Comparison of ENCODE assay signal across 8 cellular contexts in the genomic region with DNA sequence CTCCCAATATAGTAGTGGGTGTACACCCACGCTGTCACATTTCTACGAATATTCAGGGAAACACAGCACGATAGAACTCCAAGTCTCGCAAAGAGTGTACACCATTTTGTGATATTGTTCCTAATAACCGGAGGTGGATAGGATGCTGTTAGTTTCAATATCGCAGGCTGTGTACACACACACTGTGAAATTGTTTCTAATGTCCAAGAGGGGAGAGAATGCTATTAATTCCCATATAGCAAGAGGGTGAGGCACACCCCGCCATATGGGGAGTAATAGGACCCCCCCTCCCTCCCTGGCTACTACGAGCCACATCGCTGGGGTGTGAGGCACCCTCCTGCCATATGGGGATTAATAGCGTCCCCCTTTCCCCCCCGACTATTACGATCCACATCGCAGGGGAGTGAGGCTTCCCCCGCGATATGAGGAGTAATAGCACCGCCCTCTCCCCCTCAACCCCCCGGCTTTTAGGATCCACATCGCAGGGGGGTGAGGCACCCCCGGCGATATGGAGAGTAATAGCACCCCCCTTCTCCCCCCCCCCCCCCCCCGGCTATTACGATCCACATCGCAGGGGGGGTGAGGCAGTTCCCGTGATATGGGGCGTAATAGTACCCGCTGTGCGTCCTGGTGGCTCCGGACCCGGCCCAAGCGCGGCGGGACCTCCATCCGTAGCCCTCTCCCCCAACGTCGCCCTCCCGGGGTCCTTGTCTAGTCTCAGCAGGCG. TPM values are rescaled to one million over a fixed set of nuclear protein-coding genes. Genes with fewer than 3 reads are reported as not detected.
DNase-seq lines count a peak whose midpoint lies in the region; ATAC-seq and TF ChIP-seq lines count a peak whose summit lies in the region.

No MANE protein-coding gene starts in this region.

- peaks cover 4% of the 10 kb centered on the region; the same call in 1 of the 2 replicates for H3K27me3 ChIP-seq in H9 (ENCODE audit: insufficient read depth, low read length)
- H3K27me3 ChIP-seq in ascending aorta = no peaks in the 10 kb centered on the region
- peaks cover 0 to 4% (median 0%) of the 10 kb centered on the region in 3 donors for H3K27me3 ChIP-seq in gastrocnemius medialis

- H3K9me3 Mint-ChIP-seq in H9 = no peaks in the 10 kb centered on the region; a peak in 1 of 5 replicates
- no peaks in the 10 kb centered on the region for H3K9me3 Mint-ChIP-seq in activated CD4-positive, alpha-beta memory T cell treated with anti-CD3 and anti-CD28 coated beads, Interleukin-2, amount 10 ng/mL, durations not matched to agents 7 days and 5 days

- TF ChIP-seq CTCF in H9 (conservative IDR thresholded peaks at IDR 0.05) (no peak), ascending aorta (IDR thresholded peaks at IDR 0.05) (no peak), gastrocnemius medialis (IDR thresholded peaks at IDR 0.05 in 4 of 5, conservative IDR thresholded peaks at IDR 0.05 in 1 of 5) (no peak), GM13977 (IDR thresholded peaks at IDR 0.05; ENCODE audit: extremely low read depth, insufficient read depth, missing control alignments) (no peak)

- H2BK20ac ChIP-seq in H9 (ENCODE audit: low read depth, low read length, poor library complexity, severe bottlenecking) = no peak overlapping the region

- POLR2A ChIA-PET in activated CD4-positive, alpha-beta memory T cell treated with anti-CD3 and anti-CD28 coated beads, Interleukin-2, amount 10 ng/mL, durations not matched to agents 7 days and 5 days (lab: Charles Lee) = no interaction called here

- no peaks in the 10 kb centered on the region for H3K79me1 ChIP-seq in H9 (ENCODE audit: insufficient read depth, low read depth, low read length, poor library complexity, severe bottlenecking)

- no peaks in the 10 kb centered on the region for H3K4me1 ChIP-seq in H9 (ENCODE audit: insufficient read depth, low read length)
- H3K4me1 ChIP-seq in ascending aorta = peaks cover 0 to 11% of the 10 kb centered on the region in 2 donors
- peaks cover 6 to 10% of the 10 kb centered on the region in 2 donors for H3K4me1 ChIP-seq in gastrocnemius medialis

- no peak overlapping the region for H3K27ac ChIP-seq in H9 (ENCODE audit: insufficient read length, low read depth, low read length)
- H3K27ac ChIP-seq in ascending aorta = peak overlapping the region; percentile 88 to 95
- H3K27ac ChIP-seq in gastrocnemius medialis = peak overlapping the region in 2 of 4 donors; percentile 41 to 55

- no peak overlapping the region for H3K23ac ChIP-seq in H9 (ENCODE audit: insufficient read length, low read depth, low read length)

- ATAC-seq in gastrocnemius medialis (no peak), HG02970 (IDR thresholded peaks at IDR 0.05; ENCODE audit: low FRiP score, unreplicated experiment) (no peak)

- WGBS in H9 (ENCODE audit: extremely low coverage, insufficient read length, low lambda C conversion rate) = no CpG with 5 or more reads among the region's 37 CpGs

- H2BK12ac ChIP-seq in H9 (ENCODE audit: insufficient read length, low read depth, low read length) = no peak overlapping the region

- H3K36me3 ChIP-seq in ascending aorta = no peaks in the 10 kb centered on the region
- no peaks in the 10 kb centered on the region for H3K36me3 ChIP-seq in gastrocnemius medialis

- no peak overlapping the region for H2BK120ac ChIP-seq in H9 (ENCODE audit: low read depth, low read length, poor library complexity, severe bottlenecking)

- H3K56ac ChIP-seq in H9 (ENCODE audit: insufficient read length, low read depth, low read length) = no peak overlapping the region

- no peak overlapping the region for H4K5ac ChIP-seq in H9 (ENCODE audit: insufficient read length, low read depth, low read length)

- H3K79me2 ChIP-seq in H9 (ENCODE audit: insufficient read depth, low read length) = no peaks in the 10 kb centered on the region

- H3K14ac ChIP-seq in H9 (ENCODE audit: insufficient read depth, low read length) = no peak overlapping the region

- no peak overlapping the region for H4K8ac ChIP-seq in H9 (replicated peaks; ENCODE audit: insufficient read length, low read depth, low read length)

- H3T11ph ChIP-seq in H9 (ENCODE audit: low read length) = no peak overlapping the region

- H3K4me2 ChIP-seq in H9 (ENCODE audit: insufficient read depth, insufficient read length, low read length) = peak overlapping the region; percentile 60

- H4K20me1 ChIP-seq in H9 (ENCODE audit: control insufficient read depth, insufficient read depth, insufficient read length) = peaks cover 3% of the 10 kb centered on the region

- H3K9me3 ChIP-seq in H9 (ENCODE audit: control insufficient read depth, low read depth, low read length) (no peaks in the 10 kb centered on the region), ascending aorta (peaks cover 4% of the 10 kb centered on the region in 2 donors), gastrocnemius medialis (no peaks in the 10 kb centered on the region)

- no peak for DNase-seq in H9
- DNase-seq in ascending aorta (ENCODE audit: low spot score in 2 of 2) = peak in 1 of 2 donors; percentile 67
- no peak for DNase-seq in gastrocnemius medialis
- no peak for DNase-seq in activated CD4-positive, alpha-beta memory T cell treated with anti-CD3 and anti-CD28 coated beads, Interleukin-2, amount 10 ng/mL, durations not matched to agents 7 days and 5 days
- no peak for DNase-seq in GM13977 (ENCODE audit: low spot score)
- DNase-seq in stimulated activated CD4-positive, alpha-beta T cell treated with anti-CD3 and anti-CD28 coated beads, Interleukin-2, amount 100 ng/mL, for 24 hours = no peak

- in situ Hi-C loops in gastrocnemius medialis (cut with MboI; ENCODE audit: low sequenced_read_pairs in 4 of 4) = no loop called here
- in situ Hi-C loops in GM13977 (cut with MboI; ENCODE audit: low pct_unique_long_range_greater_than_20kb, low sequenced_read_pairs, unreplicated experiment) = no loop called here

- H4K91ac ChIP-seq in H9 (ENCODE audit: insufficient read length, low read depth, low read length) = no peak overlapping the region

- H3K18ac ChIP-seq in H9 (ENCODE audit: insufficient read length, low read depth, low read length) = no peak overlapping the region

- CTCF ChIA-PET in activated CD4-positive, alpha-beta memory T cell treated with anti-CD3 and anti-CD28 coated beads, Interleukin-2, amount 10 ng/mL, durations not matched to agents 7 days and 5 days (lab: Charles Lee) = no interaction called here

- no peak overlapping the region for H2BK15ac ChIP-seq in H9 (ENCODE audit: low read depth, low read length)

- no peaks in the 10 kb centered on the region for H3K23me2 ChIP-seq in H9 (ENCODE audit: insufficient read length, low read depth, low read length, poor library complexity, severe bottlenecking)

- no peak for TF ChIP-seq POLR2A in gastrocnemius medialis (IDR thresholded peaks at IDR 0.05)

- no peaks in the 10 kb centered on the region for H3K36me3 Mint-ChIP-seq in H9 (ENCODE audit: insufficient read depth in 1 of 3, low read depth in 3 of 3)
- H3K36me3 Mint-ChIP-seq in activated CD4-positive, alpha-beta memory T cell treated with anti-CD3 and anti-CD28 coated beads, Interleukin-2, amount 10 ng/mL, durations not matched to agents 7 days and 5 days (ENCODE audit: low read depth) = no peaks in the 10 kb centered on the region

- peak overlapping the region; percentile 60 to 88 for H3K4me3 Mint-ChIP-seq in H9
- H3K4me3 Mint-ChIP-seq in activated CD4-positive, alpha-beta memory T cell treated with anti-CD3 and anti-CD28 coated beads, Interleukin-2, amount 10 ng/mL, durations not matched to agents 7 days and 5 days = no peak overlapping the region

- H3K27ac Mint-ChIP-seq in H9 = no peak overlapping the region
- H3K27ac Mint-ChIP-seq in activated CD4-positive, alpha-beta memory T cell treated with anti-CD3 and anti-CD28 coated beads, Interleukin-2, amount 10 ng/mL, durations not matched to agents 7 days and 5 days = no peak overlapping the region

- no peak overlapping the region for H2AFZ ChIP-seq in H9 (ENCODE audit: low read length)

- peaks cover 57% of the 10 kb centered on the region for H3K27me3 Mint-ChIP-seq in H9 (ENCODE audit: low read depth)
- H3K27me3 Mint-ChIP-seq in activated CD4-positive, alpha-beta memory T cell treated with anti-CD3 and anti-CD28 coated beads, Interleukin-2, amount 10 ng/mL, durations not matched to agents 7 days and 5 days = peaks cover 20% of the 10 kb centered on the region

- H3K4me3 ChIP-seq in ascending aorta (peak overlapping the region; percentile 73 to 77), iPS-11a (ENCODE audit: low read depth, low read length) (peak overlapping the region; percentile 60), gastrocnemius medialis (peak overlapping the region; percentile 58 to 76 (median 65))

- intact Hi-C loops in ascending aorta (cut with DNase I) = loop anchor here (2.0 to 5.0 kb wide), 4 partner anchors 69 to 323 kb away; no protein-coding TSS in a partner anchor
- intact Hi-C loops in gastrocnemius medialis (cut with DNase I; ENCODE audit: low total_unique reads) = no loop called here

- H2AK5ac ChIP-seq in H9 (ENCODE audit: insufficient read length, low read length) = no peak overlapping the region

- no peak overlapping the region for H3K9ac ChIP-seq in H9 (ENCODE audit: extremely low read depth, insufficient read length, low read length)

- H3K4ac ChIP-seq in H9 (ENCODE audit: low read depth, low read length) = no peak overlapping the region

- peaks cover 5 to 12% of the 10 kb centered on the region in 2 experiments for H3K4me1 Mint-ChIP-seq in H9
- H3K4me1 Mint-ChIP-seq in activated CD4-positive, alpha-beta memory T cell treated with anti-CD3 and anti-CD28 coated beads, Interleukin-2, amount 10 ng/mL, durations not matched to agents 7 days and 5 days = peaks cover 2% of the 10 kb centered on the region

- no peak overlapping the region for H2BK5ac ChIP-seq in H9 (ENCODE audit: insufficient read length, low read length)

RNA-seq across cellular contexts. Expression of gene STK32A, which starts 0.6 kb away (rescaled TPM):
- 0.99 and 1.3 TPM in 2 replicates for total RNA-seq in H9 (2021)
- total RNA-seq in ascending aorta = 6.2 TPM
- total RNA-seq in gastrocnemius medialis = 1 to 10 TPM in 2 of 4 donors, under 1 TPM in 2; 0.04 to 1.7 (median 0.80) TPM
- total RNA-seq in activated CD4-positive, alpha-beta memory T cell treated with anti-CD3 and anti-CD28 coated beads, Interleukin-2, amount 10 ng/mL, durations not matched to agents 7 days and 5 days = not detected
